Comparison of ENCODE assay signal across 7 cellular contexts in genomic region chr9:128886211-128886826, GRCh38. TPM values are rescaled to one million over a fixed set of nuclear protein-coding genes. Genes with fewer than 3 reads are reported as not detected.
A peak's percentile ranks its signal among the peaks of the same experiment; 100 is the strongest.
DNase-seq lines count a peak whose midpoint lies in the region; ATAC-seq, FAIRE-seq and TF ChIP-seq lines count a peak whose summit lies in the region.
"Had no signal": no experiment of that assay in that cellular context is flagged by ENCODE, and none has a peak within 500 bp of the region (broad histone marks: within the 10 kb centered on the region; RNA-seq: fewer than 3 reads in every experiment).

No MANE protein-coding gene starts in this region.

- 19% methylated on average over 12 of the region's 12 CpGs for WGBS in K562 (ENCODE audit: insufficient coverage, low coverage, missing lambda C conversion rate)

- ATAC-seq in K562 (no peak), GM19351 (IDR thresholded peaks at IDR 0.05; ENCODE audit: unreplicated experiment) (no peak)

- H3K4me3 ChIP-seq in K562 (no peak overlapping the region), parathyroid adenoma (ENCODE audit: low read depth, low read length) (peak overlapping the region; percentile 36)

- intact Hi-C loops in K562 (cut with micrococcal nuclease), result no loop called here

- TF ChIP-seq CTCF in K562 (IDR thresholded peaks at IDR 0.05 in 2 of 3, conservative IDR thresholded peaks at IDR 0.05 in 1 of 3; ENCODE audit: insufficient read depth in 2 of 3, low read depth in 1 of 3, low read length in 3 of 3), result no peak
- TF ChIP-seq CTCF in parathyroid adenoma (IDR thresholded peaks at IDR 0.05), result no peak

- TF ChIP-seq RAD21 in K562 (CRISPR knock-in tag; conservative IDR thresholded peaks at IDR 0.05 in 1 of 2, IDR thresholded peaks at IDR 0.05 in 1 of 2), result no peak

- H2AFZ ChIP-seq in K562 (ENCODE audit: low read depth, low read length), result no peak overlapping the region
- H2AFZ ChIP-seq in parathyroid adenoma, result no peak overlapping the region

- H3K4me2 ChIP-seq in K562 (ENCODE audit: insufficient read depth, low read length) (no peak overlapping the region; the same call in 1 of the 2 replicates), parathyroid adenoma (ENCODE audit: low read length) (peak overlapping the region; percentile 65)

- H3K4me1 ChIP-seq in K562 (replicated peaks in 1 of 2; ENCODE audit: control insufficient read depth in 2 of 2, insufficient read depth in 2 of 2, low read length in 2 of 2), result peaks cover 21 to 26% of the 10 kb centered on the region in 2 experiments
- H3K4me1 ChIP-seq in parathyroid adenoma, result peaks cover 8% of the 10 kb centered on the region

- TF ChIP-seq POLR2A in K562 (conservative IDR thresholded peaks at IDR 0.05), result no peak

- H3K27ac ChIP-seq in K562 (ENCODE audit: extremely low read depth, low read depth, low read length), result no peak overlapping the region; the same call in 2 of the 3 replicates
- H3K27ac ChIP-seq in parathyroid adenoma, result peak overlapping the region; percentile 77

- in situ Hi-C loops in K562 (cut with MboI), result no loop called here

- H4K20me1 ChIP-seq in K562 (replicated peaks; ENCODE audit: control insufficient read depth, insufficient read depth, low read length), result peaks cover 3% of the 10 kb centered on the region; the same call in 1 of the 2 replicates

- peaks cover 46% of the 10 kb centered on the region for H3K79me2 ChIP-seq in K562 (ENCODE audit: control insufficient read depth, insufficient read depth, low read length)
- H3K79me2 ChIP-seq in parathyroid adenoma, result peaks cover 15% of the 10 kb centered on the region

- no peaks in the 10 kb centered on the region for H3K27me3 ChIP-seq in K562 (ENCODE audit: control insufficient read depth in 2 of 2, insufficient read depth in 2 of 2, low read length in 2 of 2)
- no peaks in the 10 kb centered on the region for H3K27me3 ChIP-seq in parathyroid adenoma (ENCODE audit: control insufficient read depth, insufficient read depth, low read length)

- CTCF ChIA-PET in K562 (lab: Yijun Ruan, JAX; ENCODE audit: low intra/inter-chr PET ratio), result no interaction called here

- BruUV-seq in K562 (replicated peaks; lab: Mats Ljungman, UMichigan), result no TSS peak

- H3K9ac ChIP-seq in K562 (ENCODE audit: insufficient read depth in 1 of 2, low read depth in 2 of 2, low read length in 2 of 2), result no peak overlapping the region; a peak in 1 of 4 replicates
- H3K9ac ChIP-seq in parathyroid adenoma, result no peak overlapping the region

- TF ChIP-seq EP300 in K562 (IDR thresholded peaks at IDR 0.05; ENCODE audit: low read length), result no peak

- DNase-seq in OCI-M1 (lab: John Stamatoyannopoulos, UW) (peak; percentile 9), K562 (ENCODE audit: extremely low read depth in 1 of 4, low spot score in 3 of 4) (peak in 1 of 4 experiments; percentile 34), NCI-H446 treated with DMSO at 0.1 percent for 48 hours (lab: John Stamatoyannopoulos, UW) (no peak)
- DNase-seq: activated T-cell treated with anti-CD3 and anti-CD28 coated beads, Interleukin-2, amount 50 U/mL, for 48 hours; NCI-H146 had no signal

- peaks cover 10% of the 10 kb centered on the region for H3K9me1 ChIP-seq in K562 (ENCODE audit: control insufficient read depth, insufficient read depth, low read length)

- peaks cover 49% of the 10 kb centered on the region; the same call in 2 of the 3 replicates for H3K36me3 ChIP-seq in K562 (ENCODE audit: control insufficient read depth, insufficient read depth, low read length)
- H3K36me3 ChIP-seq in parathyroid adenoma (ENCODE audit: control insufficient read depth, insufficient read depth, low read length), result no peaks in the 10 kb centered on the region

- FAIRE-seq in K562 (lab: Jason Lieb, UNC), result peak; percentile 42

- POLR2A ChIA-PET in K562 (lab: Yijun Ruan, JAX), result interaction anchor here (0.5 to 1.0 kb wide), 3 partner anchors 9 to 955 kb away, joined by 3 to 4 read pairs (median 4); no protein-coding TSS in a partner anchor

- H3K9me3 ChIP-seq in K562 (replicated peaks; ENCODE audit: control insufficient read depth, insufficient read depth, low read depth, low read length) (no peaks in the 10 kb centered on the region), parathyroid adenoma (ENCODE audit: control insufficient read depth, low read length) (no peaks in the 10 kb centered on the region)

RNA-seq across cellular contexts. Expression of gene LRRC8A, which starts 4.4 kb away (rescaled TPM):
- total RNA-seq in K562 (2011; cell fraction: chromatin; rRNA removed; ENCODE audit: low replicate concordance), result 23.0 and 71.8 TPM in 2 replicates
- total RNA-seq in K562 (2011; cell fraction: nucleolus; rRNA removed), result 46.7 and 55.7 TPM in 2 replicates
- 50.5 and 51.6 TPM in 2 replicates for total RNA-seq in K562 (2011; cell fraction: nucleoplasm; rRNA removed)
- 15.3 and 17.2 TPM in 2 replicates for total RNA-seq in K562 (2014; rRNA removed)
- total RNA-seq in K562 (2014; rRNA removed; fragmentation: Illumina TruSeq; extraction: Trizol), result 5.5 and 6.4 TPM in 2 replicates
- total RNA-seq in K562 (2015; rRNA removed; fragmentation: Illumina TruSeq; extraction: Trizol), result 8.4 TPM in 2 replicates
- total RNA-seq in K562 (2021), result 23.5 and 24.7 TPM in 2 replicates
- polyA plus RNA-seq in K562 (2011; rRNA removed), result 8.9 and 11.5 TPM in 2 replicates
- polyA plus RNA-seq in K562 (2011; cell fraction: cytosol; rRNA removed), result 12.9 and 17.9 TPM in 2 replicates
- 10.0 and 13.2 TPM in 2 replicates for polyA plus RNA-seq in K562 (2011; cell fraction: nucleus; rRNA removed)
- 14.0 and 15.6 TPM in 2 replicates for polyA plus RNA-seq in K562 (2012)
- 14.0 and 19.8 TPM in 2 replicates for polyA plus RNA-seq in K562 (2014; fragmentation: Illumina TruSeq; extraction: Trizol)
- 1 to 10 TPM; 2.9 to 3.5 TPM for polyA plus RNA-seq in K562 (2014; fragmentation: Nextera tagmentation; extraction: Ambion mirVana)
- 13.4 and 15.4 TPM in 2 replicates for polyA plus RNA-seq in K562 (2014; rRNA removed)
- 13.2 and 19.4 TPM in 2 replicates for polyA minus RNA-seq in K562 (2011; rRNA and poly(A)+ RNA removed)
- 13.9 and 15.2 TPM in 2 replicates for polyA minus RNA-seq in K562 (2011; cell fraction: cytosol; rRNA and poly(A)+ RNA removed)
- 7.0 and 8.6 TPM in 2 replicates for polyA minus RNA-seq in K562 (2011; cell fraction: nucleus; rRNA and poly(A)+ RNA removed)

RNA-seq across cellular contexts. Expression of gene KYAT1, which starts 4.6 kb away (rescaled TPM):
- 34.0 and 59.4 TPM in 2 replicates for total RNA-seq in K562 (2011; cell fraction: chromatin; rRNA removed; ENCODE audit: low replicate concordance)
- total RNA-seq in K562 (2011; cell fraction: nucleolus; rRNA removed), result 26.8 and 33.7 TPM in 2 replicates
- 23.8 and 32.1 TPM in 2 replicates for total RNA-seq in K562 (2011; cell fraction: nucleoplasm; rRNA removed)
- 11.1 and 16.0 TPM in 2 replicates for total RNA-seq in K562 (2014; rRNA removed)
- 6.5 and 8.8 TPM in 2 replicates for total RNA-seq in K562 (2014; rRNA removed; fragmentation: Illumina TruSeq; extraction: Trizol)
- 8.5 and 9.2 TPM in 2 replicates for total RNA-seq in K562 (2015; rRNA removed; fragmentation: Illumina TruSeq; extraction: Trizol)
- total RNA-seq in K562 (2021), result 11.7 and 14.7 TPM in 2 replicates
- polyA plus RNA-seq in K562 (2011; rRNA removed), result 16.1 and 20.2 TPM in 2 replicates
- polyA plus RNA-seq in K562 (2011; cell fraction: cytosol; rRNA removed), result 21.7 and 22.5 TPM in 2 replicates
- 41.4 and 54.7 TPM in 2 replicates for polyA plus RNA-seq in K562 (2011; cell fraction: nucleus; rRNA removed)
- 9.8 and 19.5 TPM in 2 replicates for polyA plus RNA-seq in K562 (2012)
- polyA plus RNA-seq in K562 (2014; fragmentation: Illumina TruSeq; extraction: Trizol), result 13.4 and 14.8 TPM in 2 replicates
- polyA plus RNA-seq in K562 (2014; fragmentation: Nextera tagmentation; extraction: Ambion mirVana), result 10 to 100 TPM in 1 of 2 experiments, 1 to 10 TPM in 1; 6.4 to 11.0 TPM
- 16.8 and 21.8 TPM in 2 replicates for polyA plus RNA-seq in K562 (2014; rRNA removed)
- 6.0 and 7.0 TPM in 2 replicates for polyA minus RNA-seq in K562 (2011; rRNA and poly(A)+ RNA removed)
- 5.9 and 6.1 TPM in 2 replicates for polyA minus RNA-seq in K562 (2011; cell fraction: cytosol; rRNA and poly(A)+ RNA removed)
- polyA minus RNA-seq in K562 (2011; cell fraction: nucleus; rRNA and poly(A)+ RNA removed), result 6.3 and 7.3 TPM in 2 replicates

RNA-seq across cellular contexts. Expression of gene PHYHD1, which starts 34.5 kb away (rescaled TPM):
- total RNA-seq in K562 (2011; cell fraction: chromatin; rRNA removed; ENCODE audit: low replicate concordance), result 1.0 and 4.9 TPM in 2 replicates
- total RNA-seq in K562 (2011; cell fraction: nucleolus; rRNA removed), result 1.0 and 1.3 TPM in 2 replicates
- total RNA-seq in K562 (2011; cell fraction: nucleoplasm; rRNA removed), result 1.4 and 1.8 TPM in 2 replicates
- 0.49 and 1.3 TPM in 2 replicates for total RNA-seq in K562 (2014; rRNA removed)
- total RNA-seq in K562 (2014; rRNA removed; fragmentation: Illumina TruSeq; extraction: Trizol), result 0.45 and 0.69 TPM in 2 replicates
- 0.36 and 0.79 TPM in 2 replicates for total RNA-seq in K562 (2015; rRNA removed; fragmentation: Illumina TruSeq; extraction: Trizol)
- total RNA-seq in K562 (2021), result 0.58 and 0.66 TPM in 2 replicates
- 1.2 and 2.1 TPM in 2 replicates for polyA plus RNA-seq in K562 (2011; rRNA removed)
- 2.2 and 2.5 TPM in 2 replicates for polyA plus RNA-seq in K562 (2011; cell fraction: cytosol; rRNA removed)
- polyA plus RNA-seq in K562 (2011; cell fraction: nucleus; rRNA removed), result 3.7 and 4.1 TPM in 2 replicates
- polyA plus RNA-seq in K562 (2012), result 0.87 and 1.2 TPM in 2 replicates
- 0.80 and 1.0 TPM in 2 replicates for polyA plus RNA-seq in K562 (2014; fragmentation: Illumina TruSeq; extraction: Trizol)
- 1 to 10 TPM in 1 of 2 experiments, under 1 TPM in 1; 0.80 to 1.0 TPM for polyA plus RNA-seq in K562 (2014; fragmentation: Nextera tagmentation; extraction: Ambion mirVana)
- polyA plus RNA-seq in K562 (2014; rRNA removed), result 0.32 and 0.91 TPM in 2 replicates
- 0.48 and 2.0 TPM in 2 replicates for polyA minus RNA-seq in K562 (2011; rRNA and poly(A)+ RNA removed)
- polyA minus RNA-seq in K562 (2011; cell fraction: cytosol; rRNA and poly(A)+ RNA removed), result not detected in 2 replicates
- 0.54 and 1.1 TPM in 2 replicates for polyA minus RNA-seq in K562 (2011; cell fraction: nucleus; rRNA and poly(A)+ RNA removed)

RNA-seq across cellular contexts. Expression of gene SPOUT1, which starts 56.7 kb away (rescaled TPM):
- total RNA-seq in K562 (2011; cell fraction: chromatin; rRNA removed; ENCODE audit: low replicate concordance), result 36.0 and 123 TPM in 2 replicates
- 67.4 and 74.2 TPM in 2 replicates for total RNA-seq in K562 (2011; cell fraction: nucleolus; rRNA removed)
- 36.3 and 47.1 TPM in 2 replicates for total RNA-seq in K562 (2011; cell fraction: nucleoplasm; rRNA removed)
- 42.9 and 51.1 TPM in 2 replicates for total RNA-seq in K562 (2014; rRNA removed)
- 12.1 and 20.6 TPM in 2 replicates for total RNA-seq in K562 (2014; rRNA removed; fragmentation: Illumina TruSeq; extraction: Trizol)
- total RNA-seq in K562 (2015; rRNA removed; fragmentation: Illumina TruSeq; extraction: Trizol), result 29.5 and 33.6 TPM in 2 replicates
- 121 and 133 TPM in 2 replicates for total RNA-seq in K562 (2021)
- polyA plus RNA-seq in K562 (2011; rRNA removed), result 50.5 and 79.2 TPM in 2 replicates
- polyA plus RNA-seq in K562 (2011; cell fraction: cytosol; rRNA removed), result 59.3 and 94.1 TPM in 2 replicates
- polyA plus RNA-seq in K562 (2011; cell fraction: nucleus; rRNA removed), result 201 and 270 TPM in 2 replicates
- 54.2 and 74.3 TPM in 2 replicates for polyA plus RNA-seq in K562 (2012)
- polyA plus RNA-seq in K562 (2014; fragmentation: Illumina TruSeq; extraction: Trizol), result 37.4 and 49.5 TPM in 2 replicates
- polyA plus RNA-seq in K562 (2014; fragmentation: Nextera tagmentation; extraction: Ambion mirVana), result 10 to 100 TPM; 10.6 to 13.2 TPM
- polyA plus RNA-seq in K562 (2014; rRNA removed), result 45.2 and 71.9 TPM in 2 replicates
- 20.6 and 27.5 TPM in 2 replicates for polyA minus RNA-seq in K562 (2011; rRNA and poly(A)+ RNA removed)
- polyA minus RNA-seq in K562 (2011; cell fraction: cytosol; rRNA and poly(A)+ RNA removed), result 24.1 and 29.0 TPM in 2 replicates
- 23.0 and 42.3 TPM in 2 replicates for polyA minus RNA-seq in K562 (2011; cell fraction: nucleus; rRNA and poly(A)+ RNA removed)
